ENCODE assay signal across 8 cellular contexts in genomic region chr10:67697646-67698245, GRCh38. TPM values are rescaled to one million over a fixed set of nuclear protein-coding genes. Genes with fewer than 3 reads are reported as not detected.
DNase-seq lines count a peak whose midpoint lies in the region; ATAC-seq and TF ChIP-seq lines count a peak whose summit lies in the region.

No MANE protein-coding gene starts in this region.

- H3K27ac ChIP-seq in SK-N-MC = no peak overlapping the region

- peak; percentile 92 for ATAC-seq in GM21717 (IDR thresholded peaks at IDR 0.05; ENCODE audit: unreplicated experiment)
- peak in 2 of 3 donors; percentile 59 to 67 for ATAC-seq in natural killer cell
- ATAC-seq in HG03045 (IDR thresholded peaks at IDR 0.05; ENCODE audit: unreplicated experiment) = no peak

- H3K9me3 Mint-ChIP-seq in natural killer cell = no peaks in the 10 kb centered on the region

- H3K4me1 Mint-ChIP-seq in natural killer cell = no peaks in the 10 kb centered on the region

- intact Hi-C loops in natural killer cell (cut with micrococcal nuclease) = loop anchor here (1.0 kb wide), 1 partner anchor 83 kb away; no protein-coding TSS in a partner anchor

- peak in 4 of 6 experiments; percentile 4 to 60 (median 43) for DNase-seq in stimulated activated naive CD4-positive, alpha-beta T cell (lab: John Stamatoyannopoulos, UW)
- no peak for DNase-seq in stimulated activated naive CD4-positive, alpha-beta T cell treated with Interleukin-2 at 50 U/mL for 16 hours (lab: John Stamatoyannopoulos, UW)
- DNase-seq in KG1 (lab: John Stamatoyannopoulos, UW) (peak; percentile 2), SK-N-MC (ENCODE audit: low read depth, low spot score) (peak; percentile 1), erythroblast (lab: John Stamatoyannopoulos, UW) (peak; percentile 34 to 52), natural killer cell (no peak)

- H3K4me3 ChIP-seq in SK-N-MC = no peak overlapping the region

- peak; percentile 63 for TF ChIP-seq CTCF in natural killer cell (IDR thresholded peaks at IDR 0.05)

- no peaks in the 10 kb centered on the region for H3K9me3 ChIP-seq in SK-N-MC (ENCODE audit: low read depth, low read length)

- peaks cover 25 to 31% of the 10 kb centered on the region in 2 donors for H3K27me3 Mint-ChIP-seq in natural killer cell (ENCODE audit: low read depth in 2 of 2)

- H3K9ac ChIP-seq in SK-N-MC (ENCODE audit: insufficient read length) = no peak overlapping the region

- no peaks in the 10 kb centered on the region for H3K36me3 Mint-ChIP-seq in natural killer cell

- H3K36me3 ChIP-seq in SK-N-MC (ENCODE audit: insufficient read depth, low read length) = no peaks in the 10 kb centered on the region

- H3K27ac Mint-ChIP-seq in natural killer cell = no peak overlapping the region

- no peak overlapping the region for H3K4me3 Mint-ChIP-seq in natural killer cell

- no peak for TF ChIP-seq POLR2A in erythroblast (IDR thresholded peaks at IDR 0.05; ENCODE audit: low read length)

RNA-seq across cellular contexts. Expression of gene CTNNA3, which starts 1.8 kb away (rescaled TPM):
- total RNA-seq in natural killer cell = not detected

Comparison
In these comparisons a context has a peak if more than half of its experiments do, and no peak if none do; other contexts are left out.
1. DNase-seq: peak in stimulated activated naive CD4-positive, alpha-beta T cell (4 of 6), KG1 (single experiment), SK-N-MC (single experiment) and erythroblast (2 of 2); none in stimulated activated naive CD4-positive, alpha-beta T cell treated with Interleukin-2 at 50 U/mL for 16 hours (single experiment) and natural killer cell (single experiment).